In genomic region chr5:102754499-102755424, GRCh38 we compare ENCODE assay signal across 8 cellular contexts. TPM values are rescaled to one million over a fixed set of nuclear protein-coding genes. Genes with fewer than 3 reads are reported as not detected.
A peak's percentile ranks its signal among the peaks of the same experiment; 100 is the strongest.
DNase-seq lines count a peak whose midpoint lies in the region; ATAC-seq and TF ChIP-seq lines count a peak whose summit lies in the region.

TSS of gene PAM (plus strand) at chr5:102755305. CDS start at chr5:102866196, 110,891 bp downstream.

- peak within 1 kb of the TSS; percentile 87 for H3K4me2 ChIP-seq in MM.1S (ENCODE audit: low read depth, low read length)

- no peak for TF ChIP-seq CTCF in GM10266 (IDR thresholded peaks at IDR 0.05; ENCODE audit: control insufficient read depth, insufficient read depth, low read depth, missing control alignments)
- no peak for TF ChIP-seq CTCF in MM.1S (IDR thresholded peaks at IDR 0.05; ENCODE audit: low read length)
- peak in 1 of 12 donors; percentile 9 for TF ChIP-seq CTCF in heart left ventricle (IDR thresholded peaks at IDR 0.05)
- no peak for TF ChIP-seq CTCF in psoas muscle (IDR thresholded peaks at IDR 0.05)
- no peak for TF ChIP-seq CTCF in vagina (IDR thresholded peaks at IDR 0.05)

- H3K36me3 Mint-ChIP-seq in T-cell, result no peaks in the 10 kb centered on the region

- H3K27ac Mint-ChIP-seq in T-cell, result peak within 1 kb of the TSS; percentile 87 to 90

- H2AFZ ChIP-seq in MM.1S (ENCODE audit: low read length), result peak within 1 kb of the TSS; percentile 94

- POLR2A ChIA-PET in T-cell (lab: Charles Lee), result interaction anchor here (0.8 to 1.0 kb wide), 3 partner anchors 8 to 44 kb away, joined by 3 read pairs; no protein-coding TSS in a partner anchor

- H3K27ac ChIP-seq in MM.1S (ENCODE audit: low read length) (peak within 1 kb of the TSS; percentile 18; the same call in 1 of the 2 replicates), heart left ventricle (peak within 1 kb of the TSS; percentile 47 to 94 (median 85)), psoas muscle (peak within 1 kb of the TSS; percentile 97), vagina (peak within 1 kb of the TSS; percentile 76)

- peaks cover 5 to 7% of the 10 kb centered on the region in 2 donors for H3K27me3 Mint-ChIP-seq in T-cell

- intact Hi-C loops in heart left ventricle (cut with DNase I), result loop anchor here in 4 of 10 donors (5.0 to 10.0 kb wide), 4 partner anchors 110 to 370 kb away; partner anchors contain the start of genes GIN1 (in 1 of the 4) and PPIP5K2 (in 1 of the 4)
- intact Hi-C loops in psoas muscle (cut with DNase I), result loop anchor here in 1 of 2 donors (10.0 kb wide), 2 partner anchors 110 to 360 kb away; no protein-coding TSS in a partner anchor
- intact Hi-C loops in vagina (cut with DNase I), result no loop called here

- ATAC-seq in T-cell (replicated peaks in 1 of 4), result peak; percentile 79 to 92 (median 89)
- ATAC-seq in heart left ventricle, result peak; percentile 85 to 95 (median 94)
- peak; percentile 87 to 91 (median 88) for ATAC-seq in psoas muscle

- H3K27me3 ChIP-seq in HAP-1 (ENCODE audit: low read depth) (no peaks in the 10 kb centered on the region), MM.1S (replicated peaks; ENCODE audit: insufficient read depth, low read length) (peaks cover 8% of the 10 kb centered on the region; the same call in 1 of the 2 replicates), adipocyte (replicated peaks; ENCODE audit: control insufficient read depth, insufficient read depth, low read length) (no peaks in the 10 kb centered on the region), heart left ventricle (no peaks in the 10 kb centered on the region), psoas muscle (ENCODE audit: insufficient read depth in 3 of 3, low read length in 2 of 3) (no peaks in the 10 kb centered on the region), vagina (no peaks in the 10 kb centered on the region)

- in situ Hi-C loops in HAP-1 (cut with MboI; ENCODE audit: low sequenced_read_pairs), result no loop called here

- H3K4me3 Mint-ChIP-seq in T-cell, result peak within 1 kb of the TSS; percentile 92 to 99 (median 94)

- WGBS in heart left ventricle, 4 donors, result 0 to 1% (median 0%) methylated on average over 14 to 77 of the region's 77 CpGs
- WGBS in psoas muscle, 3 donors, result 0 to 1% (median 0%) methylated on average over 39 to 77 of the region's 77 CpGs

- H3K36me3 ChIP-seq in HAP-1 (replicated peaks), result no peaks in the 10 kb centered on the region
- no peaks in the 10 kb centered on the region for H3K36me3 ChIP-seq in MM.1S (replicated peaks; ENCODE audit: insufficient read depth, low read length)
- H3K36me3 ChIP-seq in adipocyte (ENCODE audit: control insufficient read depth, insufficient read depth, low read length, severe bottlenecking), result no peaks in the 10 kb centered on the region
- H3K36me3 ChIP-seq in heart left ventricle, result no peaks in the 10 kb centered on the region
- no peaks in the 10 kb centered on the region for H3K36me3 ChIP-seq in psoas muscle (ENCODE audit: insufficient read depth in 1 of 2, low read depth in 1 of 2)
- no peaks in the 10 kb centered on the region for H3K36me3 ChIP-seq in vagina

- H3K9me3 ChIP-seq in HAP-1 (no peaks in the 10 kb centered on the region), MM.1S (replicated peaks; ENCODE audit: insufficient read depth, low read length) (no peaks in the 10 kb centered on the region), adipocyte (ENCODE audit: control insufficient read depth, low read length) (no peaks in the 10 kb centered on the region), heart left ventricle (no peaks in the 10 kb centered on the region), psoas muscle (no peaks in the 10 kb centered on the region), vagina (no peaks in the 10 kb centered on the region)

- H4K20me1 ChIP-seq in MM.1S (ENCODE audit: insufficient read depth, low read length), result no peaks in the 10 kb centered on the region

- DNase-seq in GM10266 (ENCODE audit: extremely low spot score) (peak; percentile 94), HAP-1 (ENCODE audit: low spot score in 2 of 2) (peak; percentile 75 to 86), MM.1S (peak; percentile 84), T-cell (peak; percentile 29 to 71 (median 58)), adipocyte (ENCODE audit: low read depth) (peak; percentile 87), heart left ventricle (peak; percentile 85 to 92 (median 87)), psoas muscle (peak; percentile 82 to 90), vagina (ENCODE audit: extremely low spot score in 2 of 2) (no peak)

- H3K9ac ChIP-seq in MM.1S (ENCODE audit: low read length) (peak within 1 kb of the TSS; percentile 63), adipocyte (ENCODE audit: low read length) (peak within 1 kb of the TSS; percentile 89)

- H3K4me1 ChIP-seq in HAP-1 (peaks cover 20% of the 10 kb centered on the region), MM.1S (ENCODE audit: low read length) (0 out of 2 replicates have a peak, but pooled peaks cover 5% of the 10 kb centered on the region), adipocyte (ENCODE audit: control insufficient read depth, insufficient read depth, low read length) (peaks cover 17% of the 10 kb centered on the region), heart left ventricle (peaks cover 0 to 42% (median 25%) of the 10 kb centered on the region in 12 donors), psoas muscle (peaks cover 30% of the 10 kb centered on the region), vagina (peaks cover 31% of the 10 kb centered on the region)

- CTCF ChIA-PET in T-cell (lab: Charles Lee), result interaction anchor here in 1 of 2 donors (2.4 kb wide), 1 partner anchor 27 kb away, joined by 6 read pairs; no protein-coding TSS in a partner anchor

- TF ChIP-seq POLR2A in heart left ventricle (IDR thresholded peaks at IDR 0.05), result peak in 1 of 2 donors; percentile 53
- TF ChIP-seq POLR2A in vagina (IDR thresholded peaks at IDR 0.05), result peak in 1 of 2 donors; percentile 61

- H3K79me2 ChIP-seq in MM.1S (ENCODE audit: low read length), result peaks cover 11% of the 10 kb centered on the region; the same call in 1 of the 2 replicates

- peaks cover 29 to 39% (median 35%) of the 10 kb centered on the region in 3 donors for H3K4me1 Mint-ChIP-seq in T-cell

- no peaks in the 10 kb centered on the region for H3K9me3 Mint-ChIP-seq in T-cell

- H3K9me2 ChIP-seq in MM.1S (replicated peaks; ENCODE audit: insufficient read depth, low read length), result no peaks in the 10 kb centered on the region

- no peaks in the 10 kb centered on the region for H3F3A ChIP-seq in MM.1S (ENCODE audit: insufficient read depth, low read length)

- H3K4me3 ChIP-seq in HAP-1 (peak within 1 kb of the TSS; percentile 58), MM.1S (ENCODE audit: low read length) (peak within 1 kb of the TSS; percentile 86), adipocyte (ENCODE audit: low read length) (peak within 1 kb of the TSS; percentile 95), heart left ventricle (peak within 1 kb of the TSS; percentile 56 to 97 (median 82)), psoas muscle (peak within 1 kb of the TSS; percentile 94), vagina (peak within 1 kb of the TSS; percentile 69 to 81)

RNA-seq across cellular contexts. Expression of gene PAM, which starts in this region (rescaled TPM):
- total RNA-seq in T-cell (10 to 100 TPM; 17.5 to 29.2 (median 23.3) TPM), heart left ventricle (1,000 to 10,000 TPM in 6 of 9 donors, 100 to 1,000 TPM in 3; 578 to 1,548 (median 1,139) TPM), psoas muscle (100 to 1,000 TPM in 3 of 4 donors, 10 to 100 TPM in 1; 99.1 to 279 (median 191) TPM), vagina (136 TPM)
- polyA plus RNA-seq in heart left ventricle (100 to 1,000 TPM; 569 to 590 TPM), psoas muscle (100 to 1,000 TPM in 2 of 3 donors, 10 to 100 TPM in 1; 29.5 to 193 (median 139) TPM)

Comparison
In these comparisons a context has a peak if more than half of its experiments do, and no peak if none do; other contexts are left out.
1. DNase-seq: peak in GM10266 (single experiment), HAP-1 (2 of 2), MM.1S (single experiment), T-cell (34 of 34), adipocyte (single experiment), heart left ventricle (5 of 5) and psoas muscle (2 of 2); none in vagina (0 of 2).
2. H3K27ac ChIP-seq: peak in every context shown above with its lines; median percentile 97 in psoas muscle; 85 in heart left ventricle; 76 in vagina; 18 in MM.1S.
3. Peak in every context shown above with its lines, with median percentiles within 50 percentile points of each other: H3K4me3 ChIP-seq and ATAC-seq.